19 cellular contexts compared by ENCODE assay signal in the genomic region with DNA sequence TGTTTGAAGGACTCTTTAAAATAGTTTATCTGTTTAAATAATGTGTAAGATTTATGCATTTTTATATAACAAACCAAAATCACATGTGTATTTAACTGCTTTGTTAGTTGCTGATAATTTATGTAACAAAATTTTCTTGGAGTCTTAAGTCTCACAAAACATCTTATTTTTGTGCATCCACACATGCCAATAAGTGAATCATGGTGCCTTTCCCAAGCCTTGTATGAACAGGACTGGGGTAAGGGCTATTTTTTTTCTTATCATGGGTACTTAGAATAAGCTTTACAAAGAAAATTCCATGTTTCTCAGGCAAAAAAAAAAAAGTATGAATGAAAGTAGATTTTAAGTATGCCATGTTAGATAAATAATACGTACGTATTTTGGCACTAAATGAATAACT.
"Had no signal": no experiment of that assay in that cellular context is flagged by ENCODE, and none has a peak within 500 bp of the region (broad histone marks: within the 10 kb centered on the region; RNA-seq: fewer than 3 reads in every experiment).

No MANE protein-coding gene starts in this region.

- H3K36me3 ChIP-seq: ovary had no signal

- ATAC-seq: heart left ventricle; mucosa of descending colon; naive thymus-derived CD8-positive, alpha-beta T cell; right cardiac atrium; stimulated activated effector memory CD8-positive, alpha-beta T cell treated with anti-CD3 and anti-CD28 coated beads, Interleukin-12 subunit alpha, Interleukin-12 subunit beta, amount 100 ng/mL, for 72 hours; stimulated activated naive CD8-positive, alpha-beta T cell treated with anti-CD3 and anti-CD28 coated beads, Interleukin-15, Interleukin-2, amounts not matched to agents 100 U/mL and 50 U/mL, for 24 hours had no signal

- H3K27me3 ChIP-seq: dorsolateral prefrontal cortex, heart left ventricle, ovary, suprapubic skin, thyroid gland had no signal

- H3K4me1 ChIP-seq: suprapubic skin had no signal

- H3K4me2 ChIP-seq: smooth muscle cell had no signal

- H3K4me3 ChIP-seq: dorsolateral prefrontal cortex, heart left ventricle, mucosa of descending colon, ovary, smooth muscle cell, suprapubic skin, thyroid gland had no signal

- H3K9me3 ChIP-seq: heart left ventricle, mucosa of descending colon, ovary, suprapubic skin, thyroid gland had no signal

- H3K27ac ChIP-seq: heart left ventricle, ovary, suprapubic skin, thyroid gland had no signal

- DNase-seq: cortex of kidney; dorsolateral prefrontal cortex; effector CD8-positive, alpha-beta T cell; foreskin melanocyte; heart left ventricle; hippocampal formation; islet precursor cell; mammary epithelial cell; mucosa of descending colon; naive thymus-derived CD8-positive, alpha-beta T cell; ovary; right cardiac atrium; stimulated activated CD4-positive, alpha-beta T cell treated with anti-CD3 and anti-CD28 coated beads, Interleukin-4, amount 100 ng/mL, for 1 hour; stimulated activated CD8-positive, alpha-beta memory T cell treated with anti-CD3 and anti-CD28 coated beads, Interleukin-4, amount 100 ng/mL, for 48 hours; stimulated activated naive CD8-positive, alpha-beta T cell treated with anti-CD3 and anti-CD28 coated beads, Interleukin-15, Interleukin-2, amounts not matched to agents 100 U/mL and 50 U/mL, for 24 hours; thyroid gland had no signal
